In the genomic region with DNA sequence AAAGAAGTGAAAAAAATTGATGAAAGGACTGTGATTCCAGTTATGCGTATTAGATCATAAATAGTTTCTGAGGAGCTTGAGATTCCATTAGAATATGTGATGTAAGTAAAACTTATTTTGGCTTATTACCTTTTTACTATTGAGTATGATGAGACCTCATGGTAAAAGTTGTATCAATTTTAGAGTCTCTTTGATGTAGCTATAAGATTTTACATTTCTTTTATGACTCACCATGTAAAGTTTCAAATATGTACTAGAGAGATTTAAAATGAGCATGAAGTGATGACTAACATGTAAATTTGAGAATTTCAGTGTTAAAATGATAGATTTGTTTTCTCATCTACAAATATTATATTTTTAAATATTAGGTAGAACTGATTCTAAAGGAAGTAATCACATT, we compare ENCODE assay signal across 29 cellular contexts.
"Had no signal": no experiment of that assay in that cellular context is flagged by ENCODE, and none has a peak within 500 bp of the region (broad histone marks: within the 10 kb centered on the region; RNA-seq: fewer than 3 reads in every experiment).

No MANE protein-coding gene starts in this region.

- H3K9me3 ChIP-seq: esophagus muscularis mucosa, esophagus squamous epithelium, gastrocnemius medialis, gastroesophageal sphincter, heart left ventricle, heart right ventricle had no signal

- H3K4me1 ChIP-seq: esophagus muscularis mucosa, esophagus squamous epithelium, foreskin keratinocyte, gastrocnemius medialis, gastroesophageal sphincter, heart left ventricle, heart right ventricle had no signal

- H3K27ac ChIP-seq: coronary artery, dorsolateral prefrontal cortex, epithelial cell of prostate, esophagus muscularis mucosa, esophagus squamous epithelium, foreskin keratinocyte, gastrocnemius medialis, gastroesophageal sphincter, heart left ventricle, heart right ventricle, hepatocyte had no signal

- H3K36me3 ChIP-seq: esophagus muscularis mucosa, esophagus squamous epithelium, gastrocnemius medialis, gastroesophageal sphincter, heart left ventricle, heart right ventricle had no signal

- DNase-seq: cortex of kidney; dermis blood vessel endothelial cell; dorsolateral prefrontal cortex; effector CD4-positive, alpha-beta T cell; effector CD8-positive, alpha-beta T cell; effector memory CD4-positive, alpha-beta T cell; effector memory CD8-positive, alpha-beta T cell; endodermal cell; erythroblast; esophagus squamous epithelium; foreskin fibroblast; foreskin keratinocyte; foreskin melanocyte; gastrocnemius medialis; glutamatergic neuron; head of caudate nucleus; heart left ventricle; heart right ventricle; hippocampal formation had no signal

- H3K27me3 ChIP-seq: esophagus muscularis mucosa, foreskin keratinocyte, gastrocnemius medialis had no signal

- FAIRE-seq: endometrium, endothelial cell of umbilical vein, frontal cortex had no signal

- H3K27ac Mint-ChIP-seq: dendritic cell treated with granulocyte-macrophage colony-stimulating factor and Interleukin-4, amounts not matched to agents 40 ng/mL and 50 ng/mL, for 4 days; effector memory CD8-positive, alpha-beta T cell; endodermal cell had no signal

- H3K9me3 Mint-ChIP-seq: dendritic cell treated with granulocyte-macrophage colony-stimulating factor and Interleukin-4, amounts not matched to agents 40 ng/mL and 50 ng/mL, for 4 days; endodermal cell had no signal

- ATAC-seq: effector memory CD8-positive, alpha-beta T cell; esophagus mucosa; foreskin keratinocyte; gastrocnemius medialis; gastroesophageal sphincter; heart left ventricle; heart right ventricle had no signal

- H3K4me1 Mint-ChIP-seq: endodermal cell had no signal

- H3K4me2 ChIP-seq: hepatocyte had no signal

- H3K4me3 ChIP-seq: coronary artery, dorsolateral prefrontal cortex, esophagus muscularis mucosa, esophagus squamous epithelium, gastrocnemius medialis, gastroesophageal sphincter, heart left ventricle, heart right ventricle, hepatocyte had no signal

- H3K4me3 Mint-ChIP-seq: dendritic cell treated with granulocyte-macrophage colony-stimulating factor and Interleukin-4, amounts not matched to agents 40 ng/mL and 50 ng/mL, for 4 days; effector memory CD8-positive, alpha-beta T cell; endodermal cell had no signal
